Comparison of ENCODE assay signal across 11 cellular contexts in the genomic region with DNA sequence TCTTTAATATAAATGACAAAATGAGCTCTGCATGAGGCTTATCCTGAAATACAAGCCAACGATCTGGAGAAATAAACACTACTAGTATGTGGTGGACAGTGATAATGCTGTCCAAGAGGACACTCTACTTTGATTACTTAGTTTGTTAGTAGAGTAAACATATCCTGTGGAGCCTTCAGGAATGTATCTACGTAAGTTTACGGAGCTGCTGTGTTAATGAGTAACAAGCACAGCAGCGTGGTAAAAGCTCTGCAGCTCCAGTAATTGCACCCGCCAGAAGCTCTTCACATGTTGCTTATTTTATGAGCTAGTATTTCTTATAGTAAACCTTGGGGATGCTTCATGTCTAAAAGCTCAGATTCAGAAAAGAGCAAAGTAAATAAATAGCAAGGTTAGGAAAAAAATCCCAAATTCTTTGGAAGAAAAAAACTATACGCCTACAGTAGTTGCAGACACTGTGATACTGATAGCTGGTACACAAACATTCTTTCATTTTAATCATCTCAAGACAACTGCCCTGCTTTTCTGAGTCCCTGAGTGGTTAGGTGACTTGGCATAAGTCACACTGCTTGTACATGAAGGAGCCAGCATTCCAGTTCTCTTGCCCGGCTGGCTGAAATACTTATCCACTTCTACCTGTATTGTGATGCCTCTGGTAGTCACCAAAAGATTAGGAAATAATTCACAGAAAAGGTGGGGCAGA. TPM values are rescaled to one million over a fixed set of nuclear protein-coding genes. Genes with fewer than 3 reads are reported as not detected.
A peak's percentile ranks its signal among the peaks of the same experiment; 100 is the strongest.
DNase-seq lines count a peak whose midpoint lies in the region; ATAC-seq and TF ChIP-seq lines count a peak whose summit lies in the region.
"Had no signal": no experiment of that assay in that cellular context is flagged by ENCODE, and none has a peak within 500 bp of the region (broad histone marks: within the 10 kb centered on the region; RNA-seq: fewer than 3 reads in every experiment).

No MANE protein-coding gene starts in this region.

- H3K9me3 ChIP-seq in HEK293 (ENCODE audit: control insufficient read depth, insufficient read depth, low read depth, low read length) (no peaks in the 10 kb centered on the region), left ventricle myocardium inferior (replicated peaks) (no peaks in the 10 kb centered on the region), sigmoid colon (no peaks in the 10 kb centered on the region)

- H3K27me3 Mint-ChIP-seq in activated T-cell treated with anti-CD3 and anti-CD28 coated beads, Interleukin-2, amount 50 U/mL, for 4 hours (ENCODE audit: low read depth) = no peaks in the 10 kb centered on the region

- intact Hi-C loops in left ventricle myocardium inferior (cut with micrococcal nuclease) (no loop called here), sigmoid colon (cut with DNase I) (loop anchor here (5.0 kb wide), 1 partner anchor 77 kb away; the partner anchor contains the start of gene LGR4)

- H3K9me3 Mint-ChIP-seq in activated T-cell treated with anti-CD3 and anti-CD28 coated beads, Interleukin-2, amount 50 U/mL, for 4 hours = no peaks in the 10 kb centered on the region
- H3K9me3 Mint-ChIP-seq: memory B cell had no signal

- TF ChIP-seq CTCF in HEK293 (tag by site-specific recombination; IDR thresholded peaks at IDR 0.05) (no peak), VCaP (conservative IDR thresholded peaks at IDR 0.05) (no peak), left ventricle myocardium inferior (IDR thresholded peaks at IDR 0.05; ENCODE audit: borderline replicate concordance) (no peak), sigmoid colon (IDR thresholded peaks at IDR 0.05) (no peak)

- no peak for ATAC-seq in HG02763 (IDR thresholded peaks at IDR 0.05; ENCODE audit: unreplicated experiment)
- no peak for ATAC-seq in activated T-cell treated with anti-CD3 and anti-CD28 coated beads, Interleukin-2, amount 50 U/mL, for 4 hours

- POLR2A ChIA-PET in HEK293 (lab: Yijun Ruan, JAX) = interaction anchor here (0.8 to 1.4 kb wide), 4 partner anchors 12 to 77 kb away, joined by 3 to 4 read pairs (median 3); partner anchors contain the start of genes CCDC34 and LGR4

- DNase-seq in left ventricle myocardium inferior (no peak), sigmoid colon (no peak), hepatic stellate cell (ENCODE audit: low spot score) (no peak)
- no peak for DNase-seq in stimulated activated CD4-positive, alpha-beta T cell treated with anti-CD3 and anti-CD28 coated beads, Interleukin-4, amount 100 ng/mL, for 24 hours
- DNase-seq in activated T-cell treated with anti-CD3 and anti-CD28 coated beads, Interleukin-2, amount 50 U/mL, for 4 hours = no peak
- DNase-seq: activated CD4-positive, alpha-beta T cell treated with anti-CD3 and anti-CD28 coated beads for 1 hour; anterior cingulate cortex had no signal

- no peaks in the 10 kb centered on the region for H3K4me1 Mint-ChIP-seq in activated T-cell treated with anti-CD3 and anti-CD28 coated beads, Interleukin-2, amount 50 U/mL, for 4 hours (ENCODE audit: low read depth)
- H3K4me1 Mint-ChIP-seq: memory B cell had no signal

- no peak overlapping the region for H3K4me3 Mint-ChIP-seq in activated T-cell treated with anti-CD3 and anti-CD28 coated beads, Interleukin-2, amount 50 U/mL, for 4 hours
- H3K4me3 Mint-ChIP-seq: memory B cell had no signal

- TF ChIP-seq POLR2A in sigmoid colon (IDR thresholded peaks at IDR 0.05) = no peak

- H3K36me3 ChIP-seq in HEK293 (ENCODE audit: control insufficient read depth in 2 of 2, insufficient read depth in 1 of 2, low read length in 2 of 2) (no peaks in the 10 kb centered on the region), left ventricle myocardium inferior (no peaks in the 10 kb centered on the region), sigmoid colon (no peaks in the 10 kb centered on the region)

- CTCF ChIA-PET in HEK293 (lab: Yijun Ruan, JAX) = interaction anchor here (0.6 to 1.9 kb wide), 9 partner anchors 11 to 186 kb away, joined by 3 to 9 read pairs (median 4); no protein-coding TSS in a partner anchor

- 10 to 55% methylated on average over 7 of the region's 7 CpGs for WGBS in sigmoid colon, 2 donors

- no peak for TF ChIP-seq EP300 in sigmoid colon (IDR thresholded peaks at IDR 0.05)

- peak overlapping the region; percentile 52 for H3K27ac ChIP-seq in HEK293 (ENCODE audit: extremely low read depth, low read depth, low read length)
- peak overlapping the region; percentile 96 for H3K27ac ChIP-seq in VCaP
- H3K27ac ChIP-seq in left ventricle myocardium inferior (replicated peaks) = peak overlapping the region; percentile 59
- H3K27ac ChIP-seq in sigmoid colon = peak overlapping the region; percentile 24 to 53 (median 44)

- no peaks in the 10 kb centered on the region for H3K27me3 ChIP-seq in left ventricle myocardium inferior (ENCODE audit: low read depth)
- no peaks in the 10 kb centered on the region for H3K27me3 ChIP-seq in sigmoid colon

- peaks cover 17% of the 10 kb centered on the region for H3K4me1 ChIP-seq in HEK293 (ENCODE audit: control insufficient read depth, insufficient read depth, low read length)
- peaks cover 64% of the 10 kb centered on the region for H3K4me1 ChIP-seq in left ventricle myocardium inferior
- peaks cover 0 to 56% (median 35%) of the 10 kb centered on the region in 4 donors for H3K4me1 ChIP-seq in sigmoid colon

- H3K4me3 ChIP-seq in HEK293 (ENCODE audit: low read depth, low read length) (no peak overlapping the region), left ventricle myocardium inferior (no peak overlapping the region), sigmoid colon (peak overlapping the region in 1 of 4 donors; percentile 3)

- H3K36me3 Mint-ChIP-seq in activated T-cell treated with anti-CD3 and anti-CD28 coated beads, Interleukin-2, amount 50 U/mL, for 4 hours (ENCODE audit: insufficient read depth) = no peaks in the 10 kb centered on the region
- H3K36me3 Mint-ChIP-seq: memory B cell had no signal

TF ChIP-seq in HEK293, 187 proteins besides CTCF, POLR2A, EP300 and RAD21 (continues in another document):
- TF ChIP-seq GLI2 (tag by site-specific recombination; IDR thresholded peaks at IDR 0.05; ENCODE audit: borderline replicate concordance, low read depth) (peak; percentile 34; the same call in 1 of the 2 replicates), WT1 (tag by site-specific recombination; IDR thresholded peaks at IDR 0.05) (peak; percentile 50; the same call in 1 of the 2 replicates), IKZF3 (tag by site-specific recombination; IDR thresholded peaks at IDR 0.05) (peak; percentile 87), ZIC2 (tag by site-specific recombination; IDR thresholded peaks at IDR 0.05) (peak; percentile 96), SCRT2 (tag by site-specific recombination; IDR thresholded peaks at IDR 0.05) (peak; percentile 84), ZNF561 (tag by site-specific recombination; IDR thresholded peaks at IDR 0.05; ENCODE audit: borderline replicate concordance) (no peak), ZNF404 (tag by site-specific recombination; IDR thresholded peaks at IDR 0.05) (no peak), KLF8 (tag by site-specific recombination; IDR thresholded peaks at IDR 0.05) (0 out of 2 replicates have a peak, but pooled peaks have one; percentile 14), ZNF341 (tag by site-specific recombination; IDR thresholded peaks at IDR 0.05; ENCODE audit: low read depth) (peak; percentile 53; the same call in 1 of the 2 replicates), ZNF366 (tag by site-specific recombination; conservative IDR thresholded peaks at IDR 0.05) (0 out of 2 replicates have a peak, but pooled peaks have one; percentile 14), BCL11A (tag by site-specific recombination; IDR thresholded peaks at IDR 0.05; ENCODE audit: low read depth) (peak; percentile 66; the same call in 1 of the 2 replicates), ZSCAN30 (tag by site-specific recombination; IDR thresholded peaks at IDR 0.05) (peak; percentile 66; the same call in 1 of the 2 replicates), PATZ1 (tag by site-specific recombination; IDR thresholded peaks at IDR 0.05) (no peak), ZNF660 (tag by site-specific recombination; IDR thresholded peaks at IDR 0.05) (0 out of 2 replicates have a peak, but pooled peaks have one; percentile 44)
- TF ChIP-seq, protein P1, sequence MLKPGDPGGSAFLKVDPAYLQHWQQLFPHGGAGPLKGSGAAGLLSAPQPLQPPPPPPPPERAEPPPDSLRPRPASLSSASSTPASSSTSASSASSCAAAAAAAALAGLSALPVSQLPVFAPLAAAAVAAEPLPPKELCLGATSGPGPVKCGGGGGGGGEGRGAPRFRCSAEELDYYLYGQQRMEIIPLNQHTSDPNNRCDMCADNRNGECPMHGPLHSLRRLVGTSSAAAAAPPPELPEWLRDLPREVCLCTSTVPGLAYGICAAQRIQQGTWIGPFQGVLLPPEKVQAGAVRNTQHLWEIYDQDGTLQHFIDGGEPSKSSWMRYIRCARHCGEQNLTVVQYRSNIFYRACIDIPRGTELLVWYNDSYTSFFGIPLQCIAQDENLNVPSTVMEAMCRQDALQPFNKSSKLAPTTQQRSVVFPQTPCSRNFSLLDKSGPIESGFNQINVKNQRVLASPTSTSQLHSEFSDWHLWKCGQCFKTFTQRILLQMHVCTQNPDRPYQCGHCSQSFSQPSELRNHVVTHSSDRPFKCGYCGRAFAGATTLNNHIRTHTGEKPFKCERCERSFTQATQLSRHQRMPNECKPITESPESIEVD (tag by site-specific recombination; IDR thresholded peaks at IDR 0.05) = peak; percentile 82

RNA-seq across cellular contexts. Expression of gene CCDC34, which starts 32.7 kb away (rescaled TPM):
- 1.6 TPM for total RNA-seq in left ventricle myocardium inferior
- total RNA-seq in sigmoid colon = 1 to 10 TPM; 2.0 to 4.3 (median 3.1) TPM
- 10 to 100 TPM in 1 of 3 donors, 1 to 10 TPM in 2; 6.6 to 10.4 (median 9.2) TPM for polyA plus RNA-seq in sigmoid colon
- total RNA-seq in activated T-cell treated with anti-CD3 and anti-CD28 coated beads, Interleukin-2, amount 50 U/mL, for 4 hours = 1 to 10 TPM; 5.5 to 6.9 (median 6.3) TPM

Comparison
In these comparisons a context has a peak if more than half of its experiments do, and no peak if none do; other contexts are left out.
1. H3K27ac ChIP-seq: peak in every context shown above with its lines; median percentile 96 in VCaP; 59 in left ventricle myocardium inferior; 52 in HEK293; 44 in sigmoid colon.